Comparison of ENCODE assay signal across 33 cellular contexts in genomic region chr4:158280856-158281255, GRCh38.
"Had no signal": no experiment of that assay in that cellular context is flagged by ENCODE, and none has a peak within 500 bp of the region (broad histone marks: within the 10 kb centered on the region; RNA-seq: fewer than 3 reads in every experiment).

No MANE protein-coding gene starts in this region.

- ATAC-seq: activated T-cell treated with anti-CD3 and anti-CD28 coated beads, Interleukin-2, amount 50 U/mL, for 4 hours; activated T-helper 17 cell treated with anti-CD3 and anti-CD28 coated beads, Interleukin-2, amount 50 U/mL, for 72 hours; gastroesophageal sphincter; left colon; sciatic nerve; stimulated activated memory B cell treated with anti-CD40 and anti-IgM and Interleukin-4, amounts not matched to agents 10 μg/mL and 1 μg/mL and 100 μg/mL, for 72 hours; T-helper 17 cell; upper lobe of right lung had no signal

- H3K27ac ChIP-seq: brain microvascular endothelial cell, gastroesophageal sphincter, neutrophil, ovary, stomach, thyroid gland, upper lobe of right lung had no signal

- H3K36me3 ChIP-seq: brain microvascular endothelial cell, gastroesophageal sphincter, neutrophil, ovary, stomach, thyroid gland, upper lobe of right lung had no signal

- H3K4me3 ChIP-seq: gastroesophageal sphincter, ovary, stomach, thyroid gland, upper lobe of right lung had no signal

- DNase-seq: activated CD4-positive, alpha-beta memory T cell treated with anti-CD3 and anti-CD28 coated beads for 36 hours; activated CD4-positive, alpha-beta T cell treated with anti-CD3 and anti-CD28 coated beads, Interleukin-2, amount 10 ng/mL, durations not matched to agents 24 days and 14 days; activated CD4-positive, CD25-positive, alpha-beta regulatory T cell treated with anti-CD3 and anti-CD28 coated beads, Interleukin-2, amount 50 U/mL, for 72 hours; activated CD8-positive, alpha-beta memory T cell treated with anti-CD3 and anti-CD28 coated beads, Interleukin-2, amount 50 U/mL, for 48 hours; activated gamma-delta T cell treated with Interleukin-2 at 50 U/mL for 16 hours; activated naive CD4-positive, alpha-beta T cell treated with anti-CD3 and anti-CD28 coated beads, Interleukin-2, amount 50 U/mL, for 16 hours; activated T-cell treated with anti-CD3 and anti-CD28 coated beads, Interleukin-2, amount 50 U/mL, for 4 hours; amniotic stem cell; brain microvascular endothelial cell; central memory CD4-positive, alpha-beta T cell; head of caudate nucleus; hippocampal formation; kidney; left colon; mammary epithelial cell; ovary; retina; small intestine; stimulated activated CD4-positive, alpha-beta T cell treated with anti-CD3 and anti-CD28 coated beads, Interleukin-1b, Interleukin-23, amount 100 ng/mL, for 48 hours; stimulated activated CD4-positive, alpha-beta T cell treated with anti-CD3 and anti-CD28 coated beads, Interleukin-4, amount 100 ng/mL, for 4 hours; stimulated activated CD8-positive, alpha-beta memory T cell treated with anti-CD3 and anti-CD28 coated beads, Interleukin-4, amount 100 ng/mL, for 48 hours; stomach; T-helper 17 cell; T1000; thyroid gland; upper lobe of right lung had no signal

- H3K27me3 Mint-ChIP-seq: progenitor cell of endocrine pancreas; stimulated activated memory B cell treated with anti-CD40 and anti-IgM and Interleukin-4, amounts not matched to agents 10 μg/mL and 1 μg/mL and 100 μg/mL, for 72 hours had no signal

- H3K4me1 Mint-ChIP-seq: activated CD4-positive, alpha-beta T cell treated with anti-CD3 and anti-CD28 coated beads, Interleukin-2, amount 10 ng/mL, durations not matched to agents 24 days and 14 days; activated T-helper 17 cell treated with anti-CD3 and anti-CD28 coated beads, Interleukin-2, amount 50 U/mL, for 72 hours; nephron; stimulated activated memory B cell treated with anti-CD40 and anti-IgM and Interleukin-4, amounts not matched to agents 10 μg/mL and 1 μg/mL and 100 μg/mL, for 72 hours; T-helper 17 cell had no signal

- H3K36me3 Mint-ChIP-seq: activated CD4-positive, alpha-beta memory T cell treated with anti-CD3 and anti-CD28 coated beads for 36 hours; stimulated activated memory B cell treated with anti-CD40 and anti-IgM and Interleukin-4, amounts not matched to agents 10 μg/mL and 1 μg/mL and 100 μg/mL, for 72 hours had no signal

- H3K9me3 ChIP-seq: gastroesophageal sphincter, neutrophil, ovary, stomach, thyroid gland, upper lobe of right lung had no signal

- H3K27ac Mint-ChIP-seq: activated CD4-positive, alpha-beta memory T cell treated with anti-CD3 and anti-CD28 coated beads for 36 hours; activated CD4-positive, alpha-beta T cell treated with anti-CD3 and anti-CD28 coated beads, Interleukin-2, amount 10 ng/mL, durations not matched to agents 24 days and 14 days; activated T-helper 17 cell treated with anti-CD3 and anti-CD28 coated beads, Interleukin-2, amount 50 U/mL, for 72 hours; nephron; progenitor cell of endocrine pancreas; stimulated activated memory B cell treated with anti-CD40 and anti-IgM and Interleukin-4, amounts not matched to agents 10 μg/mL and 1 μg/mL and 100 μg/mL, for 72 hours; T-helper 17 cell had no signal

- H3K9me3 Mint-ChIP-seq: activated CD4-positive, alpha-beta memory T cell treated with anti-CD3 and anti-CD28 coated beads for 36 hours; activated CD4-positive, alpha-beta T cell treated with anti-CD3 and anti-CD28 coated beads, Interleukin-2, amount 10 ng/mL, durations not matched to agents 24 days and 14 days; activated T-cell treated with anti-CD3 and anti-CD28 coated beads, Interleukin-2, amount 50 U/mL, for 4 hours; activated T-helper 17 cell treated with anti-CD3 and anti-CD28 coated beads, Interleukin-2, amount 50 U/mL, for 72 hours; nephron; stimulated activated memory B cell treated with anti-CD40 and anti-IgM and Interleukin-4, amounts not matched to agents 10 μg/mL and 1 μg/mL and 100 μg/mL, for 72 hours had no signal

- H3K4me3 Mint-ChIP-seq: activated CD4-positive, alpha-beta memory T cell treated with anti-CD3 and anti-CD28 coated beads for 36 hours; activated CD4-positive, alpha-beta T cell treated with anti-CD3 and anti-CD28 coated beads, Interleukin-2, amount 10 ng/mL, durations not matched to agents 24 days and 14 days; activated T-cell treated with anti-CD3 and anti-CD28 coated beads, Interleukin-2, amount 50 U/mL, for 4 hours; activated T-helper 17 cell treated with anti-CD3 and anti-CD28 coated beads, Interleukin-2, amount 50 U/mL, for 72 hours; nephron; stimulated activated memory B cell treated with anti-CD40 and anti-IgM and Interleukin-4, amounts not matched to agents 10 μg/mL and 1 μg/mL and 100 μg/mL, for 72 hours; T-helper 17 cell had no signal

- H3K4me1 ChIP-seq: gastroesophageal sphincter, stomach, thyroid gland, upper lobe of right lung had no signal

- H3K27me3 ChIP-seq: brain microvascular endothelial cell, gastroesophageal sphincter, neutrophil, ovary, stomach, thyroid gland, upper lobe of right lung had no signal
